9 cellular contexts compared by ENCODE assay signal in the genomic region with DNA sequence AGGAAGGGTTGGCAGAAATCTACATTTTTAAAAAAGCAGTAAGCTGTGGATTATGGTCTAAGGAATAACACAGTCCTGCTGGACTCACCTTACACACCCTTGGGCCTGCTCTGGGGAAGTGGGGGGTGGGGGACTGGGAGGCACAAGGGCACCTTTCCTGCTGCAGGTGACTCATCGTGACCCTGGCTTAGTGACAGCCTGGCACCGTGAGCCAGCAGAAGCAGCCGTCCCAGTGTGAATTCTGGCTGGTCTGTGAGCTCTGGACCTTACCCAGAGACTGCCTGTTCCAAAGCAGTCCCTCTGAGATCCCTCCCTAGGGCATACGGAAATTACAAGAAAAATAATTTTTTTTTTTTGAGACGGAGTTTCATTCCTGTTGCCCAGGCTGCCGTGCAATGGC. TPM values are rescaled to one million over a fixed set of nuclear protein-coding genes. Genes with fewer than 3 reads are reported as not detected.
DNase-seq lines count a peak whose midpoint lies in the region; ATAC-seq and TF ChIP-seq lines count a peak whose summit lies in the region.
"Had no signal": no experiment of that assay in that cellular context is flagged by ENCODE, and none has a peak within 500 bp of the region (broad histone marks: within the 10 kb centered on the region; RNA-seq: fewer than 3 reads in every experiment).

No MANE protein-coding gene starts in this region.

- peaks cover 8% of the 10 kb centered on the region for H3K4me1 Mint-ChIP-seq in Calu3 (ENCODE audit: low read depth, unreplicated experiment)

- H3K36me3 ChIP-seq in gastroesophageal sphincter = peaks cover 0 to 23% of the 10 kb centered on the region in 2 donors
- H3K36me3 ChIP-seq in prostate gland = peaks cover 0 to under 1% of the 10 kb centered on the region in 2 donors

- H3K27ac ChIP-seq in gastroesophageal sphincter (peak overlapping the region; percentile 43 to 75 (median 70)), prostate gland (peak overlapping the region; percentile 20 to 41)

- no peak for TF ChIP-seq EP300 in gastroesophageal sphincter (IDR thresholded peaks at IDR 0.05)

- H3K4me1 ChIP-seq in gastroesophageal sphincter = peaks cover 0 to 52% (median 5%) of the 10 kb centered on the region in 3 donors
- H3K4me1 ChIP-seq in prostate gland (replicated peaks) = no peaks in the 10 kb centered on the region

- H3K9me3 ChIP-seq in gastroesophageal sphincter (no peaks in the 10 kb centered on the region), prostate gland (no peaks in the 10 kb centered on the region)

- DNase-seq in Calu3 (peak; percentile 58), RPMI8226 (peak; percentile 53), prostate gland (ENCODE audit: low spot score) (peak; percentile 73), putamen (ENCODE audit: low spot score) (no peak), inferior parietal cortex (ENCODE audit: extremely low spot score) (no peak), GF-D8 (lab: John Stamatoyannopoulos, UW) (no peak)
- DNase-seq: Karpas-422 had no signal

- H3K36me3 Mint-ChIP-seq in Calu3 (ENCODE audit: insufficient read depth, unreplicated experiment) = peaks cover 41% of the 10 kb centered on the region

- H3K27me3 ChIP-seq in gastroesophageal sphincter (no peaks in the 10 kb centered on the region), prostate gland (replicated peaks; ENCODE audit: insufficient read depth) (no peaks in the 10 kb centered on the region)

- CTCF ChIA-PET in Calu3 (lab: Charles Lee) = no interaction called here

- no TSS peak for BruUV-seq in Calu3 (replicated peaks; lab: Mats Ljungman, UMichigan)

- TF ChIP-seq POLR2A in gastroesophageal sphincter (IDR thresholded peaks at IDR 0.05) (no peak), prostate gland (IDR thresholded peaks at IDR 0.05) (no peak)

- H3K4me3 ChIP-seq in gastroesophageal sphincter (no peak overlapping the region), prostate gland (no peak overlapping the region)

- ATAC-seq in gastroesophageal sphincter = peak; percentile 40
- ATAC-seq in GM19455 (IDR thresholded peaks at IDR 0.05; ENCODE audit: unreplicated experiment) = no peak

- whole genome bisulfite sequencing in gastroesophageal sphincter (ENCODE audit: low coverage in 1 of 2), 2 donors = 5 to 17% methylated on average over 4 to 6 of the region's 6 CpGs
- WGBS in prostate gland = 2% methylated on average over 6 of the region's 6 CpGs

- H3K27ac Mint-ChIP-seq in Calu3 (ENCODE audit: unreplicated experiment) = no peak overlapping the region

- no peak overlapping the region for H3K4me3 Mint-ChIP-seq in Calu3 (ENCODE audit: low read depth, unreplicated experiment)

- H3K27me3 Mint-ChIP-seq in Calu3 (ENCODE audit: unreplicated experiment) = no peaks in the 10 kb centered on the region

- intact Hi-C loops in Calu3 (cut with micrococcal nuclease; ENCODE audit: unreplicated experiment) = no loop called here
- intact Hi-C loops in prostate gland (cut with DNase I) = no loop called here

- H3K9me3 Mint-ChIP-seq in Calu3 (ENCODE audit: low read depth, unreplicated experiment) = no peaks in the 10 kb centered on the region

- TF ChIP-seq CTCF in Calu3 (IDR thresholded peaks at IDR 0.05; ENCODE audit: unreplicated experiment) (no peak), gastroesophageal sphincter (IDR thresholded peaks at IDR 0.05) (no peak), prostate gland (IDR thresholded peaks at IDR 0.05) (no peak)

RNA-seq across cellular contexts. Expression of a gene that starts 4.2 kb away (rescaled TPM):
- total RNA-seq in Calu3 (2022) (38.9 and 40.0 TPM in 2 replicates), gastroesophageal sphincter (10 to 100 TPM; 72.7 to 98.4 (median 77.2) TPM), prostate gland (10 to 100 TPM; 52.6 to 77.7 TPM)

RNA-seq across cellular contexts. Expression of a gene that starts 32.3 kb away (rescaled TPM):
- total RNA-seq in Calu3 (2022) (117 and 134 TPM in 2 replicates), gastroesophageal sphincter (100 to 1,000 TPM; 215 to 461 (median 287) TPM), prostate gland (100 to 1,000 TPM in 1 of 2 donors, 10 to 100 TPM in 1; 94.4 to 120 TPM)

RNA-seq across cellular contexts. Expression of a gene that starts 56.2 kb away (rescaled TPM):
- total RNA-seq in Calu3 (2022) (15.4 and 18.7 TPM in 2 replicates), gastroesophageal sphincter (10 to 100 TPM; 59.6 to 76.0 (median 73.1) TPM), prostate gland (10 to 100 TPM; 82.7 to 87.4 TPM)

Comparison
In these comparisons a context has a peak if more than half of its experiments do, and no peak if none do; other contexts are left out.
1. DNase-seq: peak in Calu3 (single experiment), RPMI8226 (single experiment) and prostate gland (single experiment); none in putamen (single experiment), inferior parietal cortex (single experiment) and GF-D8 (single experiment).